Comparison of ENCODE assay signal across 1 cellular context in the genomic region with DNA sequence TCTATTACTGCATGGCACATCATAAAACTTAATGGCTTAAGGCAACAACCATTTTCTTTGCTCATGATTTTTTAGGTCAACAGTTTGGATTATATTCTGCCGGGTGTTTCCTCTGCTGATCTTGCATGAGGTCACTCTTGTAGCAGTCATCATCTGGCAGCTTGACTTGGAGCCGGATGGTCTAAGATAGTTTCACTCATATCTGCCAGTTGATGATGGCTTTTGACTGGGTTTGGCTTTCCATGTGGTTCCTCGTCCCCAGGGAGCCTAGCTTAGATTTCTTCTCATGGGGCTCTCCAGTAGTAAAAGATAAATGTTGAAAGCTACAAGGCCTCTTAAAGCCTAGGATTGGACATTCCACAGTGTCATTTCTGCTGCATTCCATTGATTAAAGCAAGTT.
TF ChIP-seq lines count a peak whose summit lies in the region.

No MANE protein-coding gene starts in this region.

TF ChIP-seq in HepG2, 621 proteins besides CTCF, POLR2A, EP300 and RAD21:
- TF ChIP-seq ZNF367 (CRISPR knock-in tag; IDR thresholded peaks at IDR 0.05; ENCODE audit: borderline replicate concordance) (no peak), YEATS2 (CRISPR knock-in tag; IDR thresholded peaks at IDR 0.05; ENCODE audit: borderline replicate concordance) (no peak), ZNF614 (CRISPR knock-in tag; IDR thresholded peaks at IDR 0.05; ENCODE audit: borderline replicate concordance) (no peak), FOXK1 (CRISPR knock-in tag; IDR thresholded peaks at IDR 0.05; ENCODE audit: borderline replicate concordance, low read depth) (no peak)
